1 cellular context compared by ENCODE assay signal in genomic region chr11:87359401-87359800, GRCh38.
TF ChIP-seq lines count a peak whose summit lies in the region.

No MANE protein-coding gene starts in this region.

TF ChIP-seq in WTC11, 78 proteins besides CTCF, POLR2A, EP300 and RAD21 (continued from another document):
- TF ChIP-seq GRHL2 (CRISPR knock-in tag; IDR thresholded peaks at IDR 0.05; ENCODE audit: insufficient replicate concordance, severe bottlenecking) (no peak), TP53 (CRISPR knock-in tag; IDR thresholded peaks at IDR 0.05) (no peak), USF1 (CRISPR knock-in tag; IDR thresholded peaks at IDR 0.05) (no peak), ZNF263 (CRISPR knock-in tag; IDR thresholded peaks at IDR 0.05; ENCODE audit: low read depth) (no peak), HMGXB4 (CRISPR knock-in tag; IDR thresholded peaks at IDR 0.05) (no peak), ZNF138 (CRISPR knock-in tag; conservative IDR thresholded peaks at IDR 0.05) (no peak), ATF2 (CRISPR knock-in tag; IDR thresholded peaks at IDR 0.05; ENCODE audit: borderline replicate concordance, low read depth) (no peak)
